8 cellular contexts compared by ENCODE assay signal in the genomic region with DNA sequence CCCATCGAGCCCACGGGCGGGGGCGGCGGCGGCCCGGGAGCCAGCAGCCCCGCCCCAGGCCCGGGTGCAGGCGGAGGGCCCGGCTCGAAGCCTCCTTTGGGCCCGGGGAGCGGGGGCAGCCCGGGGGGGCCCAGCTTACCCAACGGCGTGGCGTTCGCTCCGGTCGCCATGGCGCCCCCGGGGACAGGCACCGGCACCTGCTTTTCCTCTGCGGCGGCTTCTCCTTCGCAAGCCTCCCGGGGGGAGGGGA. TPM values are rescaled to one million over a fixed set of nuclear protein-coding genes. Genes with fewer than 3 reads are reported as not detected.
DNase-seq lines count a peak whose midpoint lies in the region; ATAC-seq and TF ChIP-seq lines count a peak whose summit lies in the region.

No MANE protein-coding gene starts in this region.

- no peaks in the 10 kb centered on the region for H3K27me3 ChIP-seq in effector memory CD4-positive, alpha-beta T cell (replicated peaks; ENCODE audit: control insufficient read depth, insufficient read depth, low read length, poor library complexity, severe bottlenecking)

- peaks cover 43% of the 10 kb centered on the region for H3K36me3 ChIP-seq in effector memory CD4-positive, alpha-beta T cell (ENCODE audit: control insufficient read depth, insufficient read depth, low read length)

- no peaks in the 10 kb centered on the region for H3K9me3 Mint-ChIP-seq in IgD-negative memory B cell

- H3K4me1 Mint-ChIP-seq in IgD-negative memory B cell, result peaks cover 46 to 59% (median 50%) of the 10 kb centered on the region in 3 donors

- TF ChIP-seq POLR2A in GM19193 (IDR thresholded peaks at IDR 0.05; ENCODE audit: extremely low read depth, insufficient read depth, insufficient read length), result peak; percentile 73

- no peaks in the 10 kb centered on the region for H3K9me3 ChIP-seq in effector memory CD4-positive, alpha-beta T cell (ENCODE audit: control insufficient read depth, low read length)

- H3K4me3 Mint-ChIP-seq in IgD-negative memory B cell, result peak overlapping the region; percentile 83 to 97 (median 90)

- peaks cover 4% of the 10 kb centered on the region for H3K36me3 Mint-ChIP-seq in IgD-negative memory B cell

- peak in 1 of 3 donors; percentile 21 for DNase-seq in effector memory CD4-positive, alpha-beta T cell
- DNase-seq in omental fat pad (ENCODE audit: low spot score) (no peak), superior temporal gyrus (ENCODE audit: extremely low spot score) (no peak), dedifferentiated amniotic fluid mesenchymal stem cell (ENCODE audit: extremely low spot score) (no peak), GM19238 (ENCODE audit: insufficient read length, low spot score) (no peak), NCI-H1436 (lab: John Stamatoyannopoulos, UW) (no peak)

- H3K4me1 ChIP-seq in effector memory CD4-positive, alpha-beta T cell (ENCODE audit: control insufficient read depth, insufficient read depth, low read length, poor library complexity, severe bottlenecking), result peaks cover 50% of the 10 kb centered on the region

- ATAC-seq in omental fat pad (ENCODE audit: low FRiP score), result peak; percentile 7

- peak overlapping the region; percentile 71 for H3K4me3 ChIP-seq in effector memory CD4-positive, alpha-beta T cell (ENCODE audit: insufficient read depth, low read depth, low read length, poor library complexity, severe bottlenecking)

- no peaks in the 10 kb centered on the region for H3K27me3 Mint-ChIP-seq in IgD-negative memory B cell

- peak overlapping the region; percentile 98 to 100 (median 99) for H3K27ac Mint-ChIP-seq in IgD-negative memory B cell

- TF ChIP-seq CTCF in omental fat pad (IDR thresholded peaks at IDR 0.05), result no peak

- H3K27ac ChIP-seq in effector memory CD4-positive, alpha-beta T cell (ENCODE audit: insufficient read depth, low read length, poor library complexity, severe bottlenecking), result peak overlapping the region; percentile 94

RNA-seq across cellular contexts. Expression of a gene that starts 0.2 kb away (rescaled TPM):
- 170 TPM for polyA plus RNA-seq in IgD-negative memory B cell
- total RNA-seq in omental fat pad, result 100 to 1,000 TPM; 209 to 411 (median 320) TPM

RNA-seq across cellular contexts. Expression of a gene that starts 18.4 kb away (rescaled TPM):
- 2.0 TPM for polyA plus RNA-seq in IgD-negative memory B cell
- 10 to 100 TPM in 2 of 4 donors, 1 to 10 TPM in 2; 2.1 to 25.9 (median 12.2) TPM for total RNA-seq in omental fat pad

RNA-seq across cellular contexts. Expression of a gene that starts 24.9 kb away (rescaled TPM):
- 68.1 TPM for polyA plus RNA-seq in IgD-negative memory B cell
- 10 to 100 TPM in 3 of 4 donors, 1 to 10 TPM in 1; 8.5 to 33.3 (median 17.7) TPM for total RNA-seq in omental fat pad

RNA-seq across cellular contexts. Expression of a gene that starts 32.2 kb away (rescaled TPM):
- 36.4 TPM for polyA plus RNA-seq in IgD-negative memory B cell
- 10 to 100 TPM in 3 of 4 donors, 1 to 10 TPM in 1; 7.3 to 20.2 (median 12.2) TPM for total RNA-seq in omental fat pad

RNA-seq across cellular contexts. Expression of a gene that starts 34.2 kb away (rescaled TPM):
- polyA plus RNA-seq in IgD-negative memory B cell, result 350 TPM
- total RNA-seq in omental fat pad, result 10 to 100 TPM in 3 of 4 donors, 1 to 10 TPM in 1; 9.3 to 53.1 (median 14.0) TPM
